1 cellular context compared by ENCODE assay signal in genomic region chr15:42490743-42491539, GRCh38.
A peak's percentile ranks its signal among the peaks of the same experiment; 100 is the strongest.
TF ChIP-seq lines count a peak whose summit lies in the region.

Gene ZNF106, minus strand, starts transcription at chr15:42491141. Its CDS starts 18,852 bp downstream, at chr15:42472289.

TF ChIP-seq in K562, 482 proteins besides CTCF, POLR2A, EP300 and RAD21 (continued from another document):
- TF ChIP-seq ZHX1 (conservative IDR thresholded peaks at IDR 0.05; ENCODE audit: low read length), result peak; percentile 13; the same call in 1 of the 2 replicates
- TF ChIP-seq SIRT6 (IDR thresholded peaks at IDR 0.05; ENCODE audit: low read depth, low read length), result no peak
- TF ChIP-seq ARNT (IDR thresholded peaks at IDR 0.05), result peak in 1 of 2 experiments; percentile 69; a peak in 1 of 4 replicates
- peak; percentile 7; the same call in 1 of the 2 replicates for TF ChIP-seq SMARCC2 (IDR thresholded peaks at IDR 0.05; ENCODE audit: low read depth)
- TF ChIP-seq ZNF589 (CRISPR knock-in tag; IDR thresholded peaks at IDR 0.05; ENCODE audit: low read depth), result peak; percentile 73
